Comparison of ENCODE assay signal across 15 cellular contexts in the genomic region with DNA sequence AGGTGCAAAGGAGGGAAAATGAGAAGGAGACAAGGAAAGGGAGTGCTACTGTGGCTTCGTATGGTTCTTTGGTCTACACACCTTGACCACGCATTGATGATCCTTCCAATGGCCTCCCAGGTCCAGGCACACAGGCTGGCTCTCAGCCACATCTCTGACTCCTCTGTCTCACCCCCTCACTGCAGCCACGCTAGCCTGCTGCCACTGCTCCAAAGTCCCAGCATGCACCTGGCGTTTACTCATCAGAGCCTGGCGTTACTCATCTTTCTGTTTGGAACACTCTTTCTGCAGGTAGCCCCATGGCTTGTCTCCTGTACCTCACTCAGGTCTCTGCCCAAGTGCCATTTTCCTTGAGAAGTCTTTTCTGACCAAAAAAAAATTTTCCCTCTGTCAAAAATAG.
"Had no signal": no experiment of that assay in that cellular context is flagged by ENCODE, and none has a peak within 500 bp of the region (broad histone marks: within the 10 kb centered on the region; RNA-seq: fewer than 3 reads in every experiment).

No MANE protein-coding gene starts in this region.

- H3K4me1 ChIP-seq: parathyroid adenoma had no signal

- DNase-seq: activated B cell treated with CpG ODN at 0.5 μM for 24 hours; activated CD4-positive, alpha-beta T cell treated with anti-CD3 and anti-CD28 coated beads for 48 hours; activated CD8-positive, alpha-beta memory T cell treated with anti-CD3 and anti-CD28 coated beads, Interleukin-2, amount 50 U/mL, for 48 hours; activated CD8-positive, alpha-beta T cell treated with anti-CD3 and anti-CD28 coated beads for 36 hours; anterior cingulate cortex; dermis blood vessel endothelial cell; effector memory CD8-positive, alpha-beta T cell; hippocampal formation; left ventricle myocardium inferior; natural killer cell; stimulated activated CD4-positive, alpha-beta T cell treated with anti-CD3 and anti-CD28 coated beads, Interleukin-2, amount 100 ng/mL, for 24 hours; thyroid gland had no signal

- H3K27me3 ChIP-seq: neutrophil, thyroid gland had no signal

- H3K27ac ChIP-seq: left ventricle myocardium inferior, neutrophil, parathyroid adenoma, thyroid gland had no signal

- H3K9ac ChIP-seq: parathyroid adenoma had no signal

- H3K36me3 ChIP-seq: left ventricle myocardium inferior, neutrophil, thyroid gland had no signal

- H3K79me2 ChIP-seq: parathyroid adenoma had no signal

- H2AFZ ChIP-seq: parathyroid adenoma had no signal

- FAIRE-seq: keratinocyte had no signal

- H3K9me3 ChIP-seq: left ventricle myocardium inferior, neutrophil, thyroid gland had no signal

- ATAC-seq: activated CD8-positive, alpha-beta T cell treated with anti-CD3 and anti-CD28 coated beads for 36 hours; effector memory CD8-positive, alpha-beta T cell; natural killer cell had no signal

- H3K4me3 ChIP-seq: left ventricle myocardium inferior, thyroid gland had no signal
